Comparison of ENCODE assay signal across 9 cellular contexts in the genomic region with DNA sequence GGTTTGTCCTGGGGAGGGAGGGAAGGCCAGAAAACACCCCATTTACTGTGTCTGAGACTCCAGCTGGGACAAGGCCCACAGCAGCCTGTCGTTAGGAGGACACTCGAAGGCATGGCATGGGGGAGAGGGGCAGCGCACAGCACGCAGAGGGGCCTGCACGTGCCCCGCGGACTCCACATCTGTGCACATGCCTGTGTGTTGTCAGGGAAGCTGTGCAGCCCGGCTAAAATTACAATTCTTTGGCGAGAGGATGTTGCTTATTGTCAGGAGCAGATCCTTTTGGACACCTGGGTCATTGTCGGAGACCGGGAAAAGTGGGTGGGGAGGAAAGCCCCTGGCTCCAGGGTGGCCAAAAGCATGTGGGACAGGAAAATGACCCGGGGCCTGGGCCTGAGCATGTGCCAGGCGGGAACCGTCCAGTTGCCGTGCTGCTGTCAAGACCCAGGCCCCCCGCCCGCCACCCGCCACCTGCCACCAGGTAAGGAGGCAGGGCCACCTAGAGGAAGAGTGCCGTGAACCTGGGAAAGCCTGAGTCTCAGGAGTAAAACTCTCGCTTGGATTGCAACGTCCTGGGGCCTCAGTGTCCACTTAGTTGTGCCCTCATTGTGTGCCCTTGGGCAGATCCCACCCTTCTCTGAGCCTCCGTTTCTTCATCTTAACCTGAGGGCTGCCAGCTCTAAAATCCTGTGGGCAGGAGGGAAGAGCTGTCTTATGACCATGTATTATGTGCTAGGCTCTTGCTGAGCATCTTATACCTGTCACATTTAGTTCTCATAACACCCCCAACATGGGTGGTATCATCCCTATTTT. TPM values are rescaled to one million over a fixed set of nuclear protein-coding genes. Genes with fewer than 3 reads are reported as not detected.
DNase-seq lines count a peak whose midpoint lies in the region; ATAC-seq and TF ChIP-seq lines count a peak whose summit lies in the region.
"Had no signal": no experiment of that assay in that cellular context is flagged by ENCODE, and none has a peak within 500 bp of the region (broad histone marks: within the 10 kb centered on the region; RNA-seq: fewer than 3 reads in every experiment).

No MANE protein-coding gene starts in this region.

- H3K9ac ChIP-seq in duodenal mucosa (ENCODE audit: low read depth in 1 of 2, low read length in 2 of 2) (peak overlapping the region; percentile 28 to 65), Karpas-422 (ENCODE audit: low read length) (no peak overlapping the region)

- no peaks in the 10 kb centered on the region for H3K27me3 ChIP-seq in ACC112 (ENCODE audit: insufficient read depth, low read length)
- no peaks in the 10 kb centered on the region for H3K27me3 ChIP-seq in Peyer's patch
- no peaks in the 10 kb centered on the region for H3K27me3 ChIP-seq in duodenal mucosa (ENCODE audit: control insufficient read depth in 1 of 2, insufficient read depth in 2 of 2, low read length in 2 of 2)
- no peaks in the 10 kb centered on the region for H3K27me3 ChIP-seq in osteoblast (ENCODE audit: insufficient read depth, low read length)
- no peaks in the 10 kb centered on the region for H3K27me3 ChIP-seq in Karpas-422 (ENCODE audit: low read length)
- no peaks in the 10 kb centered on the region; the same call in 1 of the 2 replicates for H3K27me3 ChIP-seq in H7 (ENCODE audit: control insufficient read depth, insufficient read depth, low read length)

- no peaks in the 10 kb centered on the region for H3K79me2 ChIP-seq in ACC112 (ENCODE audit: control insufficient read depth, insufficient read depth, low read length, unreplicated experiment)
- peaks cover 9% of the 10 kb centered on the region for H3K79me2 ChIP-seq in osteoblast (ENCODE audit: insufficient read depth, low read length)
- H3K79me2 ChIP-seq in Karpas-422 (ENCODE audit: low read length), result no peaks in the 10 kb centered on the region

- DNase-seq in Peyer's patch (no peak), osteoblast (ENCODE audit: insufficient read length, low spot score, missing footprints) (no peak), Karpas-422 (no peak), H7 (no peak)
- no peak for DNase-seq in activated effector memory CD4-positive, alpha-beta T cell treated with anti-CD3 and anti-CD28 coated beads, Interleukin-2, amount 50 U/mL, for 16 hours

- H3K27ac ChIP-seq in ACC112 (ENCODE audit: low read depth, low read length), result peak overlapping the region; percentile 96
- peak overlapping the region; percentile 84 to 99 (median 90) for H3K27ac ChIP-seq in Peyer's patch
- H3K27ac ChIP-seq in duodenal mucosa (ENCODE audit: low read depth, low read length), result peak overlapping the region; percentile 95
- H3K27ac ChIP-seq in osteoblast (ENCODE audit: low read depth, low read length), result peak overlapping the region; percentile 96
- H3K27ac ChIP-seq in Karpas-422 (ENCODE audit: low read length), result no peak overlapping the region

- no peaks in the 10 kb centered on the region for H3K9me2 ChIP-seq in Karpas-422 (replicated peaks; ENCODE audit: insufficient read depth, low read length)

- TF ChIP-seq CTCF in Peyer's patch (IDR thresholded peaks at IDR 0.05) (no peak), osteoblast (IDR thresholded peaks at IDR 0.05; ENCODE audit: extremely low read depth, low read depth, low read length) (no peak)

- TF ChIP-seq POLR2A in Peyer's patch (IDR thresholded peaks at IDR 0.05), result no peak

- no peaks in the 10 kb centered on the region for H3K36me3 ChIP-seq in ACC112 (ENCODE audit: insufficient read depth, low read length)
- H3K36me3 ChIP-seq in Peyer's patch, result peaks cover 0 to 12% (median 0%) of the 10 kb centered on the region in 3 donors
- H3K36me3 ChIP-seq in duodenal mucosa (ENCODE audit: control insufficient read depth in 1 of 2, insufficient read depth in 2 of 2, low read length in 2 of 2), result peaks cover 8 to 17% of the 10 kb centered on the region in 2 donors
- peaks cover 6% of the 10 kb centered on the region for H3K36me3 ChIP-seq in osteoblast (ENCODE audit: insufficient read depth, low read length)
- no peaks in the 10 kb centered on the region for H3K36me3 ChIP-seq in Karpas-422 (ENCODE audit: insufficient read depth, low read length)
- H3K36me3 ChIP-seq in H7 (replicated peaks; ENCODE audit: control insufficient read depth, insufficient read depth, low read length), result no peaks in the 10 kb centered on the region

- no peak overlapping the region; the same call in 1 of the 2 replicates for H3K4me3 ChIP-seq in ACC112 (ENCODE audit: low read depth, low read length)
- no peak overlapping the region for H3K4me3 ChIP-seq in Peyer's patch
- H3K4me3 ChIP-seq in duodenal mucosa (ENCODE audit: low read depth in 1 of 2, low read length in 2 of 2), result peak overlapping the region; percentile 9 to 33
- no peak overlapping the region for H3K4me3 ChIP-seq in osteoblast (ENCODE audit: insufficient read depth, low read length)
- H3K4me3 ChIP-seq in Karpas-422 (ENCODE audit: low read length), result no peak overlapping the region
- H3K4me3 ChIP-seq in H7 (ENCODE audit: insufficient read depth, low read depth, low read length), result no peak overlapping the region

- H4K20me1 ChIP-seq in osteoblast (ENCODE audit: insufficient read depth, low read length), result peaks cover 11% of the 10 kb centered on the region
- H4K20me1 ChIP-seq in Karpas-422 (ENCODE audit: insufficient read depth, low read depth, low read length), result no peaks in the 10 kb centered on the region

- peaks cover 59% of the 10 kb centered on the region for H3K4me1 ChIP-seq in ACC112 (ENCODE audit: control insufficient read depth, insufficient read depth, low read length, unreplicated experiment)
- H3K4me1 ChIP-seq in Peyer's patch, result peaks cover 21 to 82% (median 52%) of the 10 kb centered on the region in 4 donors
- H3K4me1 ChIP-seq in duodenal mucosa (ENCODE audit: control insufficient read depth in 1 of 2, insufficient read depth in 2 of 2, low read length in 2 of 2), result peaks cover 90 to 96% of the 10 kb centered on the region in 2 donors
- H3K4me1 ChIP-seq in osteoblast (ENCODE audit: insufficient read depth, low read length), result peaks cover 71% of the 10 kb centered on the region
- peaks cover 14% of the 10 kb centered on the region for H3K4me1 ChIP-seq in Karpas-422 (ENCODE audit: low read length)

- ATAC-seq in GM21723 (IDR thresholded peaks at IDR 0.05; ENCODE audit: unreplicated experiment), result no peak

- H3K9me3 ChIP-seq in Peyer's patch (no peaks in the 10 kb centered on the region), duodenal mucosa (ENCODE audit: control insufficient read depth in 1 of 2, low read length in 2 of 2) (no peaks in the 10 kb centered on the region), osteoblast (ENCODE audit: low read depth, low read length) (no peaks in the 10 kb centered on the region), Karpas-422 (ENCODE audit: low read length) (no peaks in the 10 kb centered on the region)

- H2AFZ ChIP-seq in ACC112 (ENCODE audit: low read length, unreplicated experiment) (no peak overlapping the region), osteoblast (ENCODE audit: low read length) (no peak overlapping the region), Karpas-422 (ENCODE audit: low read length) (no peak overlapping the region)

- H3K4me2 ChIP-seq in osteoblast (ENCODE audit: insufficient read depth, low read length), result peak overlapping the region; percentile 5
- H3K4me2 ChIP-seq in Karpas-422 (ENCODE audit: low read depth, low read length, poor library complexity, severe bottlenecking), result no peak overlapping the region

RNA-seq across cellular contexts. Expression of a gene that starts 7.2 kb away (rescaled TPM):
- 100 to 1,000 TPM in 3 of 4 donors, 10 to 100 TPM in 1; 38.0 to 169 (median 127) TPM for total RNA-seq in Peyer's patch
- total RNA-seq in osteoblast, result 69.5 and 75.3 TPM in 2 replicates
- 0.07 and 1.8 TPM in 2 replicates for total RNA-seq in Karpas-422 (2014; rRNA removed; shearing (Covaris generic); ENCODE audit: low replicate concordance)
- total RNA-seq in H7 (2014; rRNA removed; shearing (Covaris generic)), result 0.04 and 0.31 TPM in 2 replicates

RNA-seq across cellular contexts. Expression of a gene that starts 46.5 kb away (rescaled TPM):
- total RNA-seq in Peyer's patch (under 1 TPM in 1 of 4 donors, not detected in 3; 0.27 TPM), osteoblast (under 0.01 TPM in 1 of 2 replicates, not detected in the other)
- not detected in 2 replicates for total RNA-seq in Karpas-422 (2014; rRNA removed; shearing (Covaris generic); ENCODE audit: low replicate concordance)
- total RNA-seq in H7 (2014; rRNA removed; shearing (Covaris generic)), result 0.17 and 0.18 TPM in 2 replicates
- total RNA-seq: glomerular endothelial cell had no signal

Comparison
In these comparisons a context has a peak if more than half of its experiments do, and no peak if none do; other contexts are left out.
1. H3K4me3 ChIP-seq: peak in duodenal mucosa (2 of 2); none in ACC112 (single experiment), Peyer's patch (0 of 4), osteoblast (single experiment), Karpas-422 (single experiment) and H7 (single experiment).
2. RNA of a gene that starts 7.2 kb away (total RNA-seq): 38.0 to 169 TPM in Peyer's patch and 69.5 to 75.3 TPM in osteoblast; 0.04 to 0.31 TPM in H7 and 0.07 to 1.8 TPM in Karpas-422; every median in the first group is over 10 times any median in the second.